In genomic region chr7:22114440-22114981, GRCh38 we compare ENCODE assay signal across 26 cellular contexts.
DNase-seq lines count a peak whose midpoint lies in the region; ATAC-seq and TF ChIP-seq lines count a peak whose summit lies in the region.
"Had no signal": no experiment of that assay in that cellular context is flagged by ENCODE, and none has a peak within 500 bp of the region (broad histone marks: within the 10 kb centered on the region; RNA-seq: fewer than 3 reads in every experiment).

No MANE protein-coding gene starts in this region.

- no peak overlapping the region for H3K4me3 ChIP-seq in dorsolateral prefrontal cortex
- no peak overlapping the region for H3K4me3 ChIP-seq in right cardiac atrium (ENCODE audit: low read length)
- H3K4me3 ChIP-seq: BLaER1 treated with 17β-estradiol and CSF1 and Interleukin-3, amounts not matched to agents 10 nM and 100 nM; lower lobe of right lung; mucosa of descending colon; PC-9; psoas muscle; stomach had no signal

- H3K4me1 ChIP-seq in right cardiac atrium (ENCODE audit: control insufficient read depth, insufficient read depth, low read length): peaks cover 4% of the 10 kb centered on the region
- H3K4me1 ChIP-seq: psoas muscle had no signal

- 63% methylated on average over 7 of the region's 7 CpGs for WGBS in right cardiac atrium

- H3K27ac ChIP-seq in dorsolateral prefrontal cortex: peak overlapping the region; percentile 6 to 100 (median 77)
- no peak overlapping the region for H3K27ac ChIP-seq in right cardiac atrium (ENCODE audit: low read length)
- H3K27ac ChIP-seq: BLaER1 treated with 17β-estradiol and CSF1 and Interleukin-3, amounts not matched to agents 10 nM and 100 nM; PC-9; psoas muscle; WERI-Rb-1 had no signal

- no peaks in the 10 kb centered on the region for H3K27me3 Mint-ChIP-seq in progenitor cell of endocrine pancreas
- H3K27me3 Mint-ChIP-seq: activated CD4-positive, alpha-beta T cell treated with anti-CD3 and anti-CD28 coated beads, Interleukin-2, amount 10 ng/mL, durations not matched to agents 7 days and 5 days had no signal

- H3K4me1 Mint-ChIP-seq in progenitor cell of endocrine pancreas (ENCODE audit: low read depth): peaks cover 2% of the 10 kb centered on the region

- no peaks in the 10 kb centered on the region for H3K36me3 Mint-ChIP-seq in progenitor cell of endocrine pancreas (ENCODE audit: insufficient read depth)
- H3K36me3 Mint-ChIP-seq: activated naive CD4-positive, alpha-beta T cell treated with anti-CD3 and anti-CD28 coated beads, Interleukin-2, amount 50 U/mL, for 72 hours had no signal

- peak; percentile 51 to 86 for ATAC-seq in right cardiac atrium
- ATAC-seq in HG03432 (IDR thresholded peaks at IDR 0.05; ENCODE audit: unreplicated experiment): no peak
- ATAC-seq: activated naive CD4-positive, alpha-beta T cell treated with anti-CD3 and anti-CD28 coated beads, Interleukin-2, amount 50 U/mL, for 72 hours; activated T-helper 17 cell treated with anti-CD3 and anti-CD28 coated beads, Interleukin-2, amount 50 U/mL, for 72 hours; lower lobe of right lung; mucosa of descending colon had no signal

- peak overlapping the region; percentile 56 for H3K27ac Mint-ChIP-seq in progenitor cell of endocrine pancreas
- H3K27ac Mint-ChIP-seq: activated CD4-positive, alpha-beta T cell treated with anti-CD3 and anti-CD28 coated beads, Interleukin-2, amount 10 ng/mL, durations not matched to agents 7 days and 5 days; activated naive CD4-positive, alpha-beta T cell treated with anti-CD3 and anti-CD28 coated beads, Interleukin-2, amount 50 U/mL, for 72 hours; activated T-helper 17 cell treated with anti-CD3 and anti-CD28 coated beads, Interleukin-2, amount 50 U/mL, for 72 hours; IgD-negative memory B cell; type B pancreatic cell had no signal

- DNase-seq in NCI-H1092 treated with DMSO at 0.1 percent for 48 hours (lab: John Stamatoyannopoulos, UW) (peak; percentile 30), dorsolateral prefrontal cortex (no peak), right cardiac atrium (peak; percentile 56 to 63 (median 61)), progenitor cell of endocrine pancreas (ENCODE audit: low spot score, unreplicated experiment) (no peak), NCI-H187 treated with DMSO at 0.1 percent for 48 hours (lab: John Stamatoyannopoulos, UW) (no peak), NCI-H748 (lab: John Stamatoyannopoulos, UW; ENCODE audit: unreplicated experiment) (no peak)
- DNase-seq: activated CD4-positive, alpha-beta T cell treated with anti-CD3 and anti-CD28 coated beads, Interleukin-2, amount 10 ng/mL, durations not matched to agents 7 days and 5 days; COR-L47; lower lobe of right lung; mucosa of descending colon; NCI-H1694 treated with DMSO at 0.1 percent for 48 hours; NCI-H2171 treated with DMSO at 0.1 percent for 48 hours; NCI-H510A treated with DMSO at 0.1 percent for 48 hours; PC-9; psoas muscle; SIG-M5; stomach; T-helper 9 cell; WERI-Rb-1 had no signal

- TF ChIP-seq CTCF in dorsolateral prefrontal cortex (IDR thresholded peaks at IDR 0.05 in 54 of 56, conservative IDR thresholded peaks at IDR 0.05 in 2 of 56; ENCODE audit: low read depth in 1 of 56, partially characterized antibody in 56 of 56) (no peak), progenitor cell of endocrine pancreas (IDR thresholded peaks at IDR 0.05; ENCODE audit: unreplicated experiment) (no peak)

- H3K9me3 Mint-ChIP-seq in progenitor cell of endocrine pancreas (ENCODE audit: low read depth): no peaks in the 10 kb centered on the region
- H3K9me3 Mint-ChIP-seq: activated CD4-positive, alpha-beta T cell treated with anti-CD3 and anti-CD28 coated beads, Interleukin-2, amount 10 ng/mL, durations not matched to agents 7 days and 5 days; activated naive CD4-positive, alpha-beta T cell treated with anti-CD3 and anti-CD28 coated beads, Interleukin-2, amount 50 U/mL, for 72 hours; activated T-helper 17 cell treated with anti-CD3 and anti-CD28 coated beads, Interleukin-2, amount 50 U/mL, for 72 hours; IgD-negative memory B cell; neural crest cell; type B pancreatic cell had no signal

- H3K4me3 Mint-ChIP-seq in progenitor cell of endocrine pancreas (ENCODE audit: low read depth): no peak overlapping the region
- H3K4me3 Mint-ChIP-seq: activated CD4-positive, alpha-beta T cell treated with anti-CD3 and anti-CD28 coated beads, Interleukin-2, amount 10 ng/mL, durations not matched to agents 7 days and 5 days; activated T-helper 17 cell treated with anti-CD3 and anti-CD28 coated beads, Interleukin-2, amount 50 U/mL, for 72 hours; neural crest cell; type B pancreatic cell had no signal

- H3K27me3 ChIP-seq in dorsolateral prefrontal cortex (no peaks in the 10 kb centered on the region), right cardiac atrium (ENCODE audit: control insufficient read depth, insufficient read depth) (no peaks in the 10 kb centered on the region)
- H3K27me3 ChIP-seq: BLaER1 treated with 17β-estradiol and CSF1 and Interleukin-3, amounts not matched to agents 10 nM and 100 nM; stomach had no signal

- intact Hi-C loops in dorsolateral prefrontal cortex (cut with DNase I): loop anchor here (5.0 to 10.0 kb wide), 4 partner anchors 78 to 180 kb away; no protein-coding TSS in a partner anchor
- intact Hi-C loops in right cardiac atrium (cut with DNase I): loop anchor here in 2 of 4 donors (5.0 kb wide), 2 partner anchors 138 to 373 kb away; no protein-coding TSS in a partner anchor

- H3K9me3 ChIP-seq in right cardiac atrium (ENCODE audit: control insufficient read depth, low read length): no peaks in the 10 kb centered on the region
- H3K9me3 ChIP-seq: BLaER1 treated with 17β-estradiol and CSF1 and Interleukin-3, amounts not matched to agents 10 nM and 100 nM; lower lobe of right lung; mucosa of descending colon; psoas muscle; stomach had no signal

Comparison
In these comparisons a context has a peak if more than half of its experiments do, and no peak if none do; other contexts are left out.
1. DNase-seq: peak in NCI-H1092 treated with DMSO at 0.1 percent for 48 hours (single experiment) and right cardiac atrium (3 of 3); none in dorsolateral prefrontal cortex (0 of 10), progenitor cell of endocrine pancreas (single experiment), NCI-H187 treated with DMSO at 0.1 percent for 48 hours (single experiment) and NCI-H748 (single experiment).